Comparison of ENCODE assay signal across 26 cellular contexts in genomic region chr4:156177941-156178340, GRCh38.
"Had no signal": no experiment of that assay in that cellular context is flagged by ENCODE, and none has a peak within 500 bp of the region (broad histone marks: within the 10 kb centered on the region; RNA-seq: fewer than 3 reads in every experiment).

No MANE protein-coding gene starts in this region.

- DNase-seq: naive thymus-derived CD4-positive, alpha-beta T cell; natural killer cell; nucleus accumbens; pancreas; retina; right cardiac atrium; right lobe of liver; sigmoid colon; small intestine; spleen; stimulated activated CD4-positive, alpha-beta T cell treated with anti-CD3 and anti-CD28 coated beads, Interleukin-12 subunit alpha, Interleukin-12 subunit beta, amount 100 ng/mL, for 4 hours; stimulated activated CD4-positive, alpha-beta T cell treated with anti-CD3 and anti-CD28 coated beads, Interleukin-1b, Interleukin-23, amount 100 ng/mL, for 48 hours; stimulated activated CD4-positive, alpha-beta T cell treated with anti-CD3 and anti-CD28 coated beads, Interleukin-4, amount 100 ng/mL, for 1 hour; stimulated activated CD4-positive, alpha-beta T cell treated with anti-CD3 and anti-CD28 coated beads, Interleukin-4, amount 100 ng/mL, for 4 hours; stimulated activated CD8-positive, alpha-beta memory T cell treated with anti-CD3 and anti-CD28 coated beads, Interleukin-4, amount 100 ng/mL, for 48 hours; stimulated activated naive CD4-positive, alpha-beta T cell; stimulated activated naive CD8-positive, alpha-beta T cell treated with anti-CD3 and anti-CD28 coated beads, Interleukin-15, amount 100 ng/mL, for 72 hours; stimulated activated naive CD8-positive, alpha-beta T cell treated with anti-CD3 and anti-CD28 coated beads, Interleukin-15, Interleukin-2, amounts not matched to agents 100 U/mL and 50 U/mL, for 24 hours; substantia nigra; testis; tibial artery; transverse colon; upper lobe of right lung; uterus had no signal

- H3K4me3 ChIP-seq: pancreas, prostate gland, right lobe of liver, sigmoid colon, spleen, suprapubic skin, testis, tibial artery, transverse colon, upper lobe of right lung, uterus had no signal
